Comparison of ENCODE assay signal across 8 cellular contexts in genomic region chr5:78693339-78693738, GRCh38.
"Had no signal": no experiment of that assay in that cellular context is flagged by ENCODE, and none has a peak within 500 bp of the region (broad histone marks: within the 10 kb centered on the region; RNA-seq: fewer than 3 reads in every experiment).

No MANE protein-coding gene starts in this region.

- H3K4me3 ChIP-seq: GM23248, HAP-1 had no signal

- H3K9me3 ChIP-seq: HAP-1 had no signal

- H3K27ac Mint-ChIP-seq: HFFc6 had no signal

- DNase-seq: GM23248, GOT3, H7, HFFc6, IMR-90, KBM-7 had no signal

- H3K36me3 ChIP-seq: HAP-1 had no signal

- H3K9ac ChIP-seq: GM23248, KMS-11 had no signal

- H3K27ac ChIP-seq: GM23248, KMS-11 had no signal

- H3K4me3 Mint-ChIP-seq: HFFc6 had no signal

- H3K4me1 ChIP-seq: HAP-1 had no signal
